Comparison of ENCODE assay signal across 8 cellular contexts in genomic region chr1:228486596-228487335, GRCh38. TPM values are rescaled to one million over a fixed set of nuclear protein-coding genes. Genes with fewer than 3 reads are reported as not detected.
DNase-seq lines count a peak whose midpoint lies in the region; ATAC-seq and TF ChIP-seq lines count a peak whose summit lies in the region.

No MANE protein-coding gene starts in this region.

- H3K36me3 Mint-ChIP-seq in activated CD8-positive, alpha-beta T cell treated with anti-CD3 and anti-CD28 coated beads for 36 hours (ENCODE audit: low read depth) = peaks cover 26% of the 10 kb centered on the region

- CTCF ChIA-PET in activated CD8-positive, alpha-beta T cell treated with anti-CD3 and anti-CD28 coated beads for 36 hours (lab: Charles Lee) = interaction anchor here (0.6 to 3.8 kb wide), 8 partner anchors 11 to 356 kb away, joined by 3 to 26 read pairs (median 8); a partner anchor contains a TSS

- H3K9me3 Mint-ChIP-seq in activated CD8-positive, alpha-beta T cell treated with anti-CD3 and anti-CD28 coated beads for 36 hours = no peaks in the 10 kb centered on the region

- peaks cover 44% of the 10 kb centered on the region for H3K4me1 Mint-ChIP-seq in activated CD8-positive, alpha-beta T cell treated with anti-CD3 and anti-CD28 coated beads for 36 hours (ENCODE audit: low read depth)

- H3K4me3 Mint-ChIP-seq in activated CD8-positive, alpha-beta T cell treated with anti-CD3 and anti-CD28 coated beads for 36 hours = peak overlapping the region; percentile 96

- peak; percentile 52 for ATAC-seq in GM19328 (IDR thresholded peaks at IDR 0.05; ENCODE audit: unreplicated experiment)
- ATAC-seq in HG03469 (IDR thresholded peaks at IDR 0.05; ENCODE audit: unreplicated experiment) = peak; percentile 33
- ATAC-seq in activated CD8-positive, alpha-beta T cell treated with anti-CD3 and anti-CD28 coated beads for 36 hours = peak; percentile 75

- no peak for TF ChIP-seq CTCF in activated CD8-positive, alpha-beta T cell treated with anti-CD3 and anti-CD28 coated beads for 36 hours (IDR thresholded peaks at IDR 0.05)

- POLR2A ChIA-PET in activated CD8-positive, alpha-beta T cell treated with anti-CD3 and anti-CD28 coated beads for 36 hours (lab: Charles Lee) = interaction anchor here (0.7 to 5.6 kb wide), 9 partner anchors 11 to 41 kb away, joined by 3 to 30 read pairs (median 8); a partner anchor contains a TSS

- H3K27ac Mint-ChIP-seq in activated CD8-positive, alpha-beta T cell treated with anti-CD3 and anti-CD28 coated beads for 36 hours = peak overlapping the region; percentile 99

- intact Hi-C loops in activated CD8-positive, alpha-beta T cell treated with anti-CD3 and anti-CD28 coated beads for 36 hours (cut with micrococcal nuclease) = no loop called here

- no peaks in the 10 kb centered on the region for H3K27me3 Mint-ChIP-seq in activated CD8-positive, alpha-beta T cell treated with anti-CD3 and anti-CD28 coated beads for 36 hours

- DNase-seq in CD1c-positive myeloid dendritic cell (ENCODE audit: extremely low spot score) = peak; percentile 91
- peak; percentile 96 for DNase-seq in NCI-H82 (lab: John Stamatoyannopoulos, UW)
- peak; percentile 83 for DNase-seq in activated CD8-positive, alpha-beta T cell treated with anti-CD3 and anti-CD28 coated beads for 36 hours
- peak; percentile 68 for DNase-seq in effector CD4-positive, alpha-beta T cell
- peak; percentile 72 for DNase-seq in medulla oblongata (ENCODE audit: extremely low spot score)
- DNase-seq in stimulated activated CD8-positive, alpha-beta memory T cell treated with anti-CD3 and anti-CD28 coated beads, Interleukin-12 subunit alpha, Interleukin-12 subunit beta, amount 100 ng/mL, for 24 hours (ENCODE audit: extremely low read depth) = peak; percentile 45

RNA-seq across cellular contexts. Expression of gene RNF187, which starts 0.4 kb away (rescaled TPM):
- 100 to 1,000 TPM; 147 TPM for total RNA-seq in activated CD8-positive, alpha-beta T cell treated with anti-CD3 and anti-CD28 coated beads for 36 hours

Comparison
In these comparisons a context has a peak if more than half of its experiments do, and no peak if none do; other contexts are left out.
1. Peak in every context shown above with its lines: DNase-seq and ATAC-seq.
2. DNase-seq: peak in every context shown above with its lines; median percentile 96 in NCI-H82; 91 in CD1c-positive myeloid dendritic cell; 83 in activated CD8-positive, alpha-beta T cell treated with anti-CD3 and anti-CD28 coated beads for 36 hours; 72 in medulla oblongata; 68 in effector CD4-positive, alpha-beta T cell; 45 in stimulated activated CD8-positive, alpha-beta memory T cell treated with anti-CD3 and anti-CD28 coated beads, Interleukin-12 subunit alpha, Interleukin-12 subunit beta, amount 100 ng/mL, for 24 hours.